ENCODE assay signal across 26 cellular contexts in the genomic region with DNA sequence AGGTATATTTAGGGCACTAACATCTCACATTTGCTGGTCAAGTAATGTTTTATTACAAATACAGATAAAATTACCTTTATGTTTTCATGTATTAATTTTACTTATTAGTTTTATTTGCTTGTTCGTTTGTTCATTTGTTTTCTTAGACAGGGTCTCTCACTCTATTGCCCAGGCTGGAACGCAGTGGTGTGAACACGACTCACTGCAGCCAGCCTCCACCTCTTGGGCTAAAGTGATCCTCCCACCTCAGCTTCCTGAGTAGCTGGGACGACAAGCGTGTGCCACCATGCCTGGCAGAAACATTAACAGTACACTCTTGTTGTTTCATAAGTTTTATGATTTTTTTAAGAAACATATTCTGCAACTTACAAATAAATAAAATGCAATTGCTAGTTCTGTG.
"Had no signal": no experiment of that assay in that cellular context is flagged by ENCODE, and none has a peak within 500 bp of the region (broad histone marks: within the 10 kb centered on the region; RNA-seq: fewer than 3 reads in every experiment).

No MANE protein-coding gene starts in this region.

- H3K27ac ChIP-seq: stomach, suprapubic skin, testis, thoracic aorta, thyroid gland, tibial artery, tibial nerve, transverse colon, upper lobe of left lung, upper lobe of right lung, uterus, vagina had no signal

- ATAC-seq: stimulated activated effector memory CD8-positive, alpha-beta T cell treated with anti-CD3 and anti-CD28 coated beads, Interleukin-12 subunit alpha, Interleukin-12 subunit beta, amount 100 ng/mL, for 72 hours; stimulated activated memory B cell treated with anti-CD40 and anti-IgM and Interleukin-4, amounts not matched to agents 10 μg/mL and 1 μg/mL and 100 μg/mL, for 72 hours; stimulated activated naive B cell treated with anti-CD40 and anti-IgM and Interleukin-4, amounts not matched to agents 10 μg/mL and 1 μg/mL and 100 μg/mL, for 72 hours; stimulated activated naive CD8-positive, alpha-beta T cell treated with anti-CD3 and anti-CD28 coated beads, Interleukin-15, amount 100 ng/mL, for 72 hours; stimulated activated naive CD8-positive, alpha-beta T cell treated with anti-CD3 and anti-CD28 coated beads, Interleukin-15, Interleukin-2, amounts not matched to agents 100 U/mL and 50 U/mL, for 24 hours; upper lobe of right lung had no signal

- H3K27me3 ChIP-seq: stomach, suprapubic skin, testis, thyroid gland, tibial artery, tibial nerve, transverse colon, upper lobe of left lung, upper lobe of right lung, uterus, vagina had no signal

- H3K36me3 ChIP-seq: stomach, suprapubic skin, thoracic aorta, thyroid gland, tibial artery, tibial nerve, transverse colon, upper lobe of left lung, upper lobe of right lung, uterus, vagina had no signal

- H3K9me3 ChIP-seq: stomach, suprapubic skin, testis, thoracic aorta, thyroid gland, tibial artery, tibial nerve, transverse colon, upper lobe of left lung, upper lobe of right lung, uterus, vagina had no signal

- H3K4me1 ChIP-seq: stomach, suprapubic skin, testis, thyroid gland, tibial artery, tibial nerve, transverse colon, upper lobe of left lung, upper lobe of right lung, uterus, vagina had no signal

- DNase-seq: stimulated activated CD4-positive, alpha-beta T cell treated with anti-CD3 and anti-CD28 coated beads, Interleukin-2, amount 100 ng/mL, for 48 hours; stimulated activated CD4-positive, alpha-beta T cell treated with anti-CD3 and anti-CD28 coated beads, Interleukin-4, amount 100 ng/mL, for 1 hour; stimulated activated CD4-positive, alpha-beta T cell treated with anti-CD3 and anti-CD28 coated beads, Interleukin-4, amount 100 ng/mL, for 24 hours; stimulated activated CD4-positive, alpha-beta T cell treated with anti-CD3 and anti-CD28 coated beads, Interleukin-4, amount 100 ng/mL, for 4 hours; stimulated activated CD8-positive, alpha-beta memory T cell treated with anti-CD3 and anti-CD28 coated beads, Interleukin-4, amount 100 ng/mL, for 48 hours; stimulated activated naive B cell treated with anti-CD40 and anti-IgM and Interleukin-4, amounts not matched to agents 10 μg/mL and 1 μg/mL and 100 μg/mL, for 72 hours; stimulated activated naive CD4-positive, alpha-beta T cell; stimulated activated naive CD4-positive, alpha-beta T cell treated with Interleukin-2 at 50 U/mL for 16 hours; stimulated activated naive CD8-positive, alpha-beta T cell treated with anti-CD3 and anti-CD28 coated beads, Interleukin-15, amount 100 ng/mL, for 72 hours; stimulated activated naive CD8-positive, alpha-beta T cell treated with anti-CD3 and anti-CD28 coated beads, Interleukin-15, Interleukin-2, amounts not matched to agents 100 U/mL and 50 U/mL, for 24 hours; stomach; substantia nigra; testis; thyroid gland; tibial artery; transverse colon; trophoblast cell; upper lobe of left lung; upper lobe of right lung; uterus had no signal

- H3K4me3 ChIP-seq: stomach, suprapubic skin, testis, thoracic aorta, thyroid gland, tibial artery, tibial nerve, transverse colon, upper lobe of left lung, upper lobe of right lung, uterus, vagina had no signal
